ENCODE assay signal across 16 cellular contexts in genomic region chr4:1510931-1511330, GRCh38.
"Had no signal": no experiment of that assay in that cellular context is flagged by ENCODE, and none has a peak within 500 bp of the region (broad histone marks: within the 10 kb centered on the region; RNA-seq: fewer than 3 reads in every experiment).

No MANE protein-coding gene starts in this region.

- H3K27ac Mint-ChIP-seq: activated naive CD8-positive, alpha-beta T cell; progenitor cell of endocrine pancreas; stimulated activated naive CD8-positive, alpha-beta T cell treated with anti-CD3 and anti-CD28 coated beads, Interleukin-15, amount 100 ng/mL, for 72 hours; WTC11 had no signal

- H3K9me3 Mint-ChIP-seq: central memory CD8-positive, alpha-beta T cell; naive thymus-derived CD4-positive, alpha-beta T cell; stimulated activated naive CD8-positive, alpha-beta T cell treated with anti-CD3 and anti-CD28 coated beads, Interleukin-15, amount 100 ng/mL, for 72 hours had no signal

- H3K4me1 Mint-ChIP-seq: central memory CD8-positive, alpha-beta T cell; stimulated activated naive CD8-positive, alpha-beta T cell treated with anti-CD3 and anti-CD28 coated beads, Interleukin-15, amount 100 ng/mL, for 72 hours had no signal

- H3K4me1 ChIP-seq: adrenal gland, colonic mucosa, gastrocnemius medialis, uterus had no signal

- H3K27ac ChIP-seq: adrenal gland, colonic mucosa, gastrocnemius medialis, uterus had no signal

- H3K4me3 Mint-ChIP-seq: activated naive CD8-positive, alpha-beta T cell; central memory CD8-positive, alpha-beta T cell; stimulated activated naive CD8-positive, alpha-beta T cell treated with anti-CD3 and anti-CD28 coated beads, Interleukin-15, amount 100 ng/mL, for 72 hours; WTC11 had no signal

- H3K4me3 ChIP-seq: adrenal gland, colonic mucosa, uterus had no signal

- ATAC-seq: left colon had no signal

- H3K36me3 Mint-ChIP-seq: activated naive CD8-positive, alpha-beta T cell; naive thymus-derived CD4-positive, alpha-beta T cell; WTC11 had no signal

- H3K9me3 ChIP-seq: adrenal gland, colonic mucosa, esophagus muscularis mucosa, gastrocnemius medialis, uterus had no signal

- DNase-seq: activated effector memory CD4-positive, alpha-beta T cell treated with anti-CD3 and anti-CD28 coated beads, Interleukin-2, amount 50 U/mL, for 16 hours; left colon; stimulated activated CD4-positive, alpha-beta T cell treated with anti-CD3 and anti-CD28 coated beads, Interleukin-12 subunit alpha, Interleukin-12 subunit beta, amount 100 ng/mL, for 4 hours; T1000 had no signal

- H3K27me3 ChIP-seq: colonic mucosa had no signal

- H3K36me3 ChIP-seq: adrenal gland, colonic mucosa, esophagus muscularis mucosa, gastrocnemius medialis, tibial nerve, uterus had no signal
